In genomic region chr5:5386329-5386728, GRCh38 we compare ENCODE assay signal across 2 cellular contexts.
TF ChIP-seq lines count a peak whose summit lies in the region.

No MANE protein-coding gene starts in this region.

TF ChIP-seq in HepG2, 621 proteins besides CTCF, POLR2A, EP300 and RAD21:
- TF ChIP-seq CREB3 (CRISPR knock-in tag; IDR thresholded peaks at IDR 0.05) (no peak), ZNF543 (CRISPR knock-in tag; IDR thresholded peaks at IDR 0.05) (peak; percentile 86)

TF ChIP-seq in K562, 482 proteins besides CTCF, POLR2A, EP300 and RAD21:
- no peak for TF ChIP-seq EGR1 (conservative IDR thresholded peaks at IDR 0.05)
- peak; percentile 70 for TF ChIP-seq RBM25 (IDR thresholded peaks at IDR 0.05; ENCODE audit: low read depth, low read length, severe bottlenecking)
- TF ChIP-seq ZNF134 (CRISPR knock-in tag; conservative IDR thresholded peaks at IDR 0.05): peak; percentile 98
